Comparison of ENCODE assay signal across 10 cellular contexts in the genomic region with DNA sequence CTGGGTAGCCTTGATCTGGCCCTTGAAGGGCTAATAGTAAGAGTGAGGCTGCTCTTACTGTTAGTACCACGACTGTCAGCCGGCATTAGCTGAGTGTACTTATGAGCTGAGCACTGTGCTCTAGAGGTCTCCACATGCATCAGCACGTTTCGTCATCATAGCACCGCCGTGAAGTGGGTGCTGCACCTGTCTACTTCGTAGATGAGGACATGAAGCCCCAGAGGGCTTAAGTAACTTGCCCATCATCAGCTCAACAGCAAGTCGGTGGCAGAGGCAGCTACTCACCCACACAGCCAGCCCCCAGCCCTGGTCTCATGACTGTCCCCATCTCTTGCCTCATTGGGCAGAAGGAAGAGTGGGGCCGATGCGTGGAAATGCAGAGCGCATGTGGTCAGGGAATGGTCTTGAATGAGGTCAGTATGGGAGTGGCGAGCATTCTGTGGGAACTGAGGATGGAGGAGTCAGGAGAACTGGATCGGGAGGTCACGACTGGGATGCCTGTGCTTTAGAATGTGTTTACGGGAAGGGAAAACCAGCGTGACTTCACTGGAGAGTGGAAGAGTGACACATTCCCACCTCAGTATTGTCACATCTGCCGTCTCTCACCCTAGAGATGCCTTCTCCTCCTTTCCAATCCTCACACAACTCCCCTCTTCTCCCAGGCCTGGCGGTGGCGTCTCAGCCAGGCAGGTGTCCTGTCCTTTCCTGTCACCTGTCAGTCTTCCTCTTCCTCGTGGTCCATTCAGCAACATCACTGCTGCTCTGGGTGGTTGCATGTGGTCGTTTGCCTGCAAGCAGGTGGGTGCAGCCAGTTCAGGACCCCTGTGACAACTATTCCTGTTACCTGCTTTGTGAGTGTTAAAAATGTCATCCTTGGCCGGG. TPM values are rescaled to one million over a fixed set of nuclear protein-coding genes. Genes with fewer than 3 reads are reported as not detected.
DNase-seq lines count a peak whose midpoint lies in the region; ATAC-seq and TF ChIP-seq lines count a peak whose summit lies in the region.
"Had no signal": no experiment of that assay in that cellular context is flagged by ENCODE, and none has a peak within 500 bp of the region (broad histone marks: within the 10 kb centered on the region; RNA-seq: fewer than 3 reads in every experiment).

No MANE protein-coding gene starts in this region.

- H3K9me3 ChIP-seq in muscle layer of duodenum (ENCODE audit: control insufficient read depth in 1 of 2, low read length in 2 of 2) (no peaks in the 10 kb centered on the region), aorta (ENCODE audit: control insufficient read depth, low read length) (no peaks in the 10 kb centered on the region)

- 88 to 90% methylated on average over 22 of the region's 22 CpGs for WGBS in aorta, 2 donors

- H3K36me3 Mint-ChIP-seq in CD14-positive monocyte = peaks cover 0 to 4% of the 10 kb centered on the region in 2 donors
- peaks cover 69% of the 10 kb centered on the region for H3K36me3 Mint-ChIP-seq in activated CD4-positive, alpha-beta memory T cell treated with anti-CD3 and anti-CD28 coated beads, Interleukin-2, amount 10 ng/mL, durations not matched to agents 7 days and 5 days (ENCODE audit: low read depth)
- H3K36me3 Mint-ChIP-seq: WTC11 had no signal

- peak overlapping the region; percentile 96 to 100 (median 98) for H3K27ac Mint-ChIP-seq in CD14-positive monocyte
- peak overlapping the region; percentile 98 for H3K27ac Mint-ChIP-seq in activated CD4-positive, alpha-beta memory T cell treated with anti-CD3 and anti-CD28 coated beads, Interleukin-2, amount 10 ng/mL, durations not matched to agents 7 days and 5 days
- H3K27ac Mint-ChIP-seq: WTC11 had no signal

- H3K27ac ChIP-seq in muscle layer of duodenum (ENCODE audit: low read length) = peak overlapping the region; percentile 70
- no peak overlapping the region for H3K27ac ChIP-seq in aorta (ENCODE audit: low read depth in 1 of 2, low read length in 2 of 2)

- intact Hi-C loops in CD14-positive monocyte (cut with micrococcal nuclease) = loop anchor here in 1 of 2 donors (10.0 kb wide), 1 partner anchor 601 kb away; no protein-coding TSS in a partner anchor
- intact Hi-C loops in aorta (cut with DNase I) = no loop called here

- CTCF ChIA-PET in activated CD4-positive, alpha-beta memory T cell treated with anti-CD3 and anti-CD28 coated beads, Interleukin-2, amount 10 ng/mL, durations not matched to agents 7 days and 5 days (lab: Charles Lee) = interaction anchor here (1.0 to 1.3 kb wide), 3 partner anchors 12 to 35 kb away, joined by 3 to 6 read pairs (median 4); partner anchors contain the start of gene DYNLT1

- no peak for ATAC-seq in aorta (ENCODE audit: low FRiP score)
- ATAC-seq: WTC11 had no signal

- H3K27me3 ChIP-seq in muscle layer of duodenum (ENCODE audit: low read depth, low read length) = no peaks in the 10 kb centered on the region
- H3K27me3 ChIP-seq in aorta (ENCODE audit: control insufficient read depth in 1 of 2, insufficient read depth in 2 of 2, low read length in 1 of 2) = no peaks in the 10 kb centered on the region

- no peak for DNase-seq in CD14-positive monocyte (ENCODE audit: low spot score)
- DNase-seq in NCI-H1092 (lab: John Stamatoyannopoulos, UW) = peak; percentile 58
- no peak for DNase-seq in activated CD4-positive, alpha-beta memory T cell treated with anti-CD3 and anti-CD28 coated beads, Interleukin-2, amount 10 ng/mL, durations not matched to agents 7 days and 5 days
- DNase-seq in putamen (ENCODE audit: low spot score) = no peak
- no peak for DNase-seq in aorta
- DNase-seq in GOT3 (lab: John Stamatoyannopoulos, UW) = no peak
- DNase-seq in stimulated activated CD4-positive, alpha-beta T cell treated with anti-CD3 and anti-CD28 coated beads, Interleukin-4, amount 100 ng/mL, for 24 hours = no peak
- DNase-seq: NCI-H146 had no signal

- POLR2A ChIA-PET in activated CD4-positive, alpha-beta memory T cell treated with anti-CD3 and anti-CD28 coated beads, Interleukin-2, amount 10 ng/mL, durations not matched to agents 7 days and 5 days (lab: Charles Lee) = interaction anchor here (0.6 to 8.4 kb wide), 2 partner anchors 15 to 425 kb away, joined by 3 to 192 read pairs; partner anchors contain the start of gene DYNLT1

- peaks cover 6 to 13% of the 10 kb centered on the region in 2 donors for H3K4me1 ChIP-seq in muscle layer of duodenum (ENCODE audit: control insufficient read depth in 1 of 2, insufficient read depth in 2 of 2, low read length in 2 of 2)
- H3K4me1 ChIP-seq in aorta (ENCODE audit: control insufficient read depth in 1 of 2, insufficient read depth in 2 of 2, low read length in 2 of 2) = no peaks in the 10 kb centered on the region

- H3K9me3 Mint-ChIP-seq in CD14-positive monocyte = no peaks in the 10 kb centered on the region
- no peaks in the 10 kb centered on the region for H3K9me3 Mint-ChIP-seq in activated CD4-positive, alpha-beta memory T cell treated with anti-CD3 and anti-CD28 coated beads, Interleukin-2, amount 10 ng/mL, durations not matched to agents 7 days and 5 days
- H3K9me3 Mint-ChIP-seq: WTC11 had no signal

- no peak for TF ChIP-seq CTCF in CD14-positive monocyte (IDR thresholded peaks at IDR 0.05)

- no peak overlapping the region for H3K4me3 ChIP-seq in muscle layer of duodenum (ENCODE audit: low read depth in 1 of 2, low read length in 2 of 2)
- H3K4me3 ChIP-seq in aorta (ENCODE audit: low read length in 2 of 2) = no peak overlapping the region

- H3K4me3 Mint-ChIP-seq in CD14-positive monocyte = peak overlapping the region in 1 of 2 donors; percentile 72
- peak overlapping the region; percentile 75 for H3K4me3 Mint-ChIP-seq in activated CD4-positive, alpha-beta memory T cell treated with anti-CD3 and anti-CD28 coated beads, Interleukin-2, amount 10 ng/mL, durations not matched to agents 7 days and 5 days
- H3K4me3 Mint-ChIP-seq: WTC11 had no signal

- peaks cover 67% of the 10 kb centered on the region for H3K4me1 Mint-ChIP-seq in CD14-positive monocyte
- peaks cover 77% of the 10 kb centered on the region for H3K4me1 Mint-ChIP-seq in activated CD4-positive, alpha-beta memory T cell treated with anti-CD3 and anti-CD28 coated beads, Interleukin-2, amount 10 ng/mL, durations not matched to agents 7 days and 5 days

- H3K27me3 Mint-ChIP-seq in CD14-positive monocyte (ENCODE audit: low read depth in 3 of 3) = peaks cover 0 to 12% (median 0%) of the 10 kb centered on the region in 3 donors
- H3K27me3 Mint-ChIP-seq in activated CD4-positive, alpha-beta memory T cell treated with anti-CD3 and anti-CD28 coated beads, Interleukin-2, amount 10 ng/mL, durations not matched to agents 7 days and 5 days = no peaks in the 10 kb centered on the region

- H3K36me3 ChIP-seq in muscle layer of duodenum (ENCODE audit: control insufficient read depth in 1 of 2, insufficient read depth in 2 of 2, low read length in 2 of 2) = no peaks in the 10 kb centered on the region
- no peaks in the 10 kb centered on the region for H3K36me3 ChIP-seq in aorta (ENCODE audit: control insufficient read depth in 1 of 2, insufficient read depth in 2 of 2, low read length in 1 of 2)

RNA-seq across cellular contexts. Expression of gene SYTL3, which starts 6.0 kb away (rescaled TPM):
- polyA plus RNA-seq in CD14-positive monocyte = 10 to 100 TPM; 14.6 to 14.8 TPM
- 100 to 1,000 TPM; 133 to 135 TPM for total RNA-seq in activated CD4-positive, alpha-beta memory T cell treated with anti-CD3 and anti-CD28 coated beads, Interleukin-2, amount 10 ng/mL, durations not matched to agents 7 days and 5 days
- total RNA-seq in aorta = 1 to 10 TPM; 3.9 to 4.7 TPM
- polyA plus RNA-seq in aorta = 1 to 10 TPM in 1 of 2 donors, under 1 TPM in 1; 0.64 to 1.0 TPM

RNA-seq across cellular contexts. Expression of gene DYNLT1, which starts 11.3 kb away (rescaled TPM):
- 100 to 1,000 TPM; 286 to 287 TPM for polyA plus RNA-seq in CD14-positive monocyte
- total RNA-seq in activated CD4-positive, alpha-beta memory T cell treated with anti-CD3 and anti-CD28 coated beads, Interleukin-2, amount 10 ng/mL, durations not matched to agents 7 days and 5 days = 100 to 1,000 TPM; 130 to 133 TPM
- 10 to 100 TPM; 78.6 to 87.6 TPM for total RNA-seq in aorta
- polyA plus RNA-seq in aorta = 100 to 1,000 TPM in 1 of 2 donors, 10 to 100 TPM in 1; 92.9 to 211 TPM

Comparison
In these comparisons a context has a peak if more than half of its experiments do, and no peak if none do; other contexts are left out.
1. RNA of gene SYTL3, which starts 6.0 kb away (total RNA-seq): 133 to 135 TPM in activated CD4-positive, alpha-beta memory T cell treated with anti-CD3 and anti-CD28 coated beads, Interleukin-2, amount 10 ng/mL, durations not matched to agents 7 days and 5 days; 3.9 to 4.7 TPM in aorta; every median in the first group is over 10 times any median in the second.